In genomic region chr16:50281391-50282009, GRCh38 we compare ENCODE assay signal across 10 cellular contexts. TPM values are rescaled to one million over a fixed set of nuclear protein-coding genes. Genes with fewer than 3 reads are reported as not detected.
DNase-seq lines count a peak whose midpoint lies in the region; ATAC-seq and TF ChIP-seq lines count a peak whose summit lies in the region.
"Had no signal": no experiment of that assay in that cellular context is flagged by ENCODE, and none has a peak within 500 bp of the region (broad histone marks: within the 10 kb centered on the region; RNA-seq: fewer than 3 reads in every experiment).

No MANE protein-coding gene starts in this region.

- DNase-seq in CD8-positive, alpha-beta memory T cell = no peak
- no peak for DNase-seq in activated naive CD8-positive, alpha-beta T cell treated with anti-CD3 and anti-CD28 coated beads for 36 hours
- no peak for DNase-seq in naive thymus-derived CD4-positive, alpha-beta T cell
- no peak for DNase-seq in Calu3
- no peak for DNase-seq in activated effector memory CD4-positive, alpha-beta T cell treated with Interleukin-2 at 50 U/mL for 16 hours
- DNase-seq in NAMALWA (ENCODE audit: low spot score) = no peak
- DNase-seq: NCI-H1092 had no signal

- peaks cover 4 to 15% (median 4%) of the 10 kb centered on the region in 3 donors for H3K36me3 Mint-ChIP-seq in CD8-positive, alpha-beta memory T cell
- peaks cover 53% of the 10 kb centered on the region for H3K36me3 Mint-ChIP-seq in activated naive CD8-positive, alpha-beta T cell treated with anti-CD3 and anti-CD28 coated beads for 36 hours
- peaks cover 0 to 55% (median 12%) of the 10 kb centered on the region in 5 donors for H3K36me3 Mint-ChIP-seq in naive thymus-derived CD4-positive, alpha-beta T cell
- H3K36me3 Mint-ChIP-seq in Calu3 (ENCODE audit: insufficient read depth, unreplicated experiment) = peaks cover 9% of the 10 kb centered on the region

- H3K27me3 Mint-ChIP-seq in CD8-positive, alpha-beta memory T cell = no peaks in the 10 kb centered on the region
- H3K27me3 Mint-ChIP-seq in activated naive CD8-positive, alpha-beta T cell treated with anti-CD3 and anti-CD28 coated beads for 36 hours = no peaks in the 10 kb centered on the region
- no peaks in the 10 kb centered on the region for H3K27me3 Mint-ChIP-seq in naive thymus-derived CD4-positive, alpha-beta T cell
- no peaks in the 10 kb centered on the region for H3K27me3 Mint-ChIP-seq in Calu3 (ENCODE audit: unreplicated experiment)

- no peaks in the 10 kb centered on the region for H3K9me3 Mint-ChIP-seq in CD8-positive, alpha-beta memory T cell
- H3K9me3 Mint-ChIP-seq in activated naive CD8-positive, alpha-beta T cell treated with anti-CD3 and anti-CD28 coated beads for 36 hours = peaks cover 3% of the 10 kb centered on the region
- peaks cover 0 to 2% (median 0%) of the 10 kb centered on the region in 11 donors for H3K9me3 Mint-ChIP-seq in naive thymus-derived CD4-positive, alpha-beta T cell
- H3K9me3 Mint-ChIP-seq in Calu3 (ENCODE audit: low read depth, unreplicated experiment) = peaks cover 3% of the 10 kb centered on the region

- intact Hi-C loops in naive thymus-derived CD4-positive, alpha-beta T cell (cut with micrococcal nuclease) = loop anchor here in 1 of 2 donors (1.0 kb wide), 1 partner anchor 15 kb away; the partner anchor contains the start of gene ADCY7
- intact Hi-C loops in Calu3 (cut with micrococcal nuclease; ENCODE audit: unreplicated experiment) = no loop called here

- POLR2A ChIA-PET in CD8-positive, alpha-beta memory T cell (lab: Charles Lee) = interaction anchor here (1.1 to 1.2 kb wide), 2 partner anchors 8 to 15 kb away, joined by 3 to 6 read pairs; no protein-coding TSS in a partner anchor
- POLR2A ChIA-PET in naive thymus-derived CD4-positive, alpha-beta T cell (lab: Charles Lee) = interaction anchor here (0.6 to 14.6 kb wide), 4 partner anchors 15 to 46 kb away, joined by 3 to 257 read pairs (median 3); partner anchors contain the start of gene ADCY7

- H3K4me3 Mint-ChIP-seq in CD8-positive, alpha-beta memory T cell = peak overlapping the region; percentile 71 to 85 (median 82)
- no peak overlapping the region for H3K4me3 Mint-ChIP-seq in activated naive CD8-positive, alpha-beta T cell treated with anti-CD3 and anti-CD28 coated beads for 36 hours
- peak overlapping the region; percentile 47 to 93 (median 80) for H3K4me3 Mint-ChIP-seq in naive thymus-derived CD4-positive, alpha-beta T cell
- no peak overlapping the region for H3K4me3 Mint-ChIP-seq in Calu3 (ENCODE audit: low read depth, unreplicated experiment)

- peaks cover 90 to 99% (median 96%) of the 10 kb centered on the region in 3 donors for H3K4me1 Mint-ChIP-seq in CD8-positive, alpha-beta memory T cell
- peaks cover 81% of the 10 kb centered on the region for H3K4me1 Mint-ChIP-seq in activated naive CD8-positive, alpha-beta T cell treated with anti-CD3 and anti-CD28 coated beads for 36 hours
- peaks cover 72 to 99% (median 90%) of the 10 kb centered on the region in 7 donors for H3K4me1 Mint-ChIP-seq in naive thymus-derived CD4-positive, alpha-beta T cell
- H3K4me1 Mint-ChIP-seq in Calu3 (ENCODE audit: low read depth, unreplicated experiment) = peaks cover 24% of the 10 kb centered on the region

- no peaks in the 10 kb centered on the region for H3K27me3 ChIP-seq in CD8-positive, alpha-beta memory T cell (ENCODE audit: insufficient read depth, low read length, poor library complexity, severe bottlenecking)
- H3K27me3 ChIP-seq in naive thymus-derived CD4-positive, alpha-beta T cell (ENCODE audit: control insufficient read depth in 2 of 2, insufficient read depth in 2 of 2, low read length in 2 of 2) = no peaks in the 10 kb centered on the region

- H3K4me1 ChIP-seq in CD8-positive, alpha-beta memory T cell (ENCODE audit: insufficient read depth, low read length) = peaks cover 95% of the 10 kb centered on the region
- H3K4me1 ChIP-seq in naive thymus-derived CD4-positive, alpha-beta T cell (ENCODE audit: control insufficient read depth in 2 of 2, insufficient read depth in 2 of 2, low read length in 2 of 2) = peaks cover 85 to 93% of the 10 kb centered on the region in 2 donors

- CTCF ChIA-PET in CD8-positive, alpha-beta memory T cell (lab: Charles Lee) = interaction anchor here (0.7 to 8.2 kb wide), 11 partner anchors 9 to 384 kb away, joined by 3 to 48 read pairs (median 4); partner anchors contain the start of gene CNEP1R1
- CTCF ChIA-PET in naive thymus-derived CD4-positive, alpha-beta T cell (lab: Charles Lee) = interaction anchor here (1.1 to 2.3 kb wide), 3 partner anchors 8 to 45 kb away, joined by 3 to 8 read pairs (median 4); no protein-coding TSS in a partner anchor
- CTCF ChIA-PET in Calu3 (lab: Charles Lee) = no interaction called here

- H3K4me3 ChIP-seq in CD8-positive, alpha-beta memory T cell (ENCODE audit: low read length) = peak overlapping the region; percentile 53
- H3K4me3 ChIP-seq in naive thymus-derived CD4-positive, alpha-beta T cell (ENCODE audit: low read length) = peak overlapping the region; percentile 56

- no peaks in the 10 kb centered on the region for H3K9me3 ChIP-seq in CD8-positive, alpha-beta memory T cell (ENCODE audit: low read length)
- peaks cover 0 to 2% (median 0%) of the 10 kb centered on the region in 3 experiments for H3K9me3 ChIP-seq in naive thymus-derived CD4-positive, alpha-beta T cell (ENCODE audit: control insufficient read depth in 2 of 3, low read length in 3 of 3)

- peak; percentile 1 for ATAC-seq in GM21717 (IDR thresholded peaks at IDR 0.05; ENCODE audit: unreplicated experiment)
- ATAC-seq in naive thymus-derived CD4-positive, alpha-beta T cell = no peak
- ATAC-seq in HG03025 (IDR thresholded peaks at IDR 0.05; ENCODE audit: low FRiP score, unreplicated experiment) = no peak
- ATAC-seq: HCT116 had no signal

- BruUV-seq in Calu3 (replicated peaks; lab: Mats Ljungman, UMichigan) = no TSS peak

- peaks cover under 1% of the 10 kb centered on the region for H3K36me3 ChIP-seq in CD8-positive, alpha-beta memory T cell (ENCODE audit: insufficient read depth, low read length)
- peaks cover 0 to 4% (median 0%) of the 10 kb centered on the region in 3 experiments for H3K36me3 ChIP-seq in naive thymus-derived CD4-positive, alpha-beta T cell (ENCODE audit: control insufficient read depth in 2 of 3, insufficient read depth in 3 of 3, low read length in 3 of 3)

- no peak for TF ChIP-seq CTCF in Calu3 (IDR thresholded peaks at IDR 0.05; ENCODE audit: unreplicated experiment)

- peak overlapping the region; percentile 57 for H3K27ac ChIP-seq in CD8-positive, alpha-beta memory T cell (ENCODE audit: low read depth, low read length)
- peak overlapping the region; percentile 59 for H3K27ac ChIP-seq in naive thymus-derived CD4-positive, alpha-beta T cell (ENCODE audit: low read depth, low read length)

- peak overlapping the region; percentile 47 to 99 (median 92) for H3K27ac Mint-ChIP-seq in CD8-positive, alpha-beta memory T cell
- peak overlapping the region; percentile 73 for H3K27ac Mint-ChIP-seq in activated naive CD8-positive, alpha-beta T cell treated with anti-CD3 and anti-CD28 coated beads for 36 hours
- H3K27ac Mint-ChIP-seq in naive thymus-derived CD4-positive, alpha-beta T cell = peak overlapping the region; percentile 48 to 93 (median 78)
- no peak overlapping the region for H3K27ac Mint-ChIP-seq in Calu3 (ENCODE audit: unreplicated experiment)

RNA-seq across cellular contexts. Expression of gene ADCY7, which starts 15.1 kb away (rescaled TPM):
- 10 to 100 TPM; 76.6 to 83.4 TPM for total RNA-seq in CD8-positive, alpha-beta memory T cell
- 88.1 TPM for polyA plus RNA-seq in CD8-positive, alpha-beta memory T cell
- total RNA-seq in activated naive CD8-positive, alpha-beta T cell treated with anti-CD3 and anti-CD28 coated beads for 36 hours = 10 to 100 TPM; 72.3 to 73.1 TPM
- 100 to 1,000 TPM; 179 to 326 (median 208) TPM for total RNA-seq in naive thymus-derived CD4-positive, alpha-beta T cell
- polyA plus RNA-seq in naive thymus-derived CD4-positive, alpha-beta T cell = 10 to 100 TPM; 62.6 to 85.7 TPM
- total RNA-seq in Calu3 (2022) = 67.7 and 71.4 TPM in 2 replicates

Comparison
In these comparisons a context has a peak if more than half of its experiments do, and no peak if none do; other contexts are left out.
1. H3K4me3 Mint-ChIP-seq: peak in CD8-positive, alpha-beta memory T cell (7 of 7) and naive thymus-derived CD4-positive, alpha-beta T cell (10 of 10); none in activated naive CD8-positive, alpha-beta T cell treated with anti-CD3 and anti-CD28 coated beads for 36 hours (single experiment) and Calu3 (single experiment).